Comparison of ENCODE assay signal across 17 cellular contexts in the genomic region with DNA sequence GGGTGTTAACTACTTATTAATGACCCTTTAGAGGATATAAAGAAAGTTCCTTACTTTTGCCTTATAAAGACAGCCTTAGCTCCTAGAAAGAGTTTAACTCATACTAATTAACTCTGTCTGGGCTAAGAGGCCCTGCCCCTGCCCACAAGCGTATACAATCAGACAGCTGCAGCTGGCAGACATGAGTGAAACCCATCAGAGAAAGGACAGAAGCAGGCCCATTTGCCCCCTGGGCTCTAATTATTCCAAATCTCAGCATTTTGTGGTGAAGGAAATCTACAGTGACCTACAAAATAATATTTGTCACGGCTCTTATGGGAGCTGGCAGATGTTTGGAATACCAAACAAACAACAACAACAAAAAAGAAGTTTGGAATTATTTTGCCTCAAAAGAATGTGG.
DNase-seq lines count a peak whose midpoint lies in the region; ATAC-seq and TF ChIP-seq lines count a peak whose summit lies in the region.
"Had no signal": no experiment of that assay in that cellular context is flagged by ENCODE, and none has a peak within 500 bp of the region (broad histone marks: within the 10 kb centered on the region; RNA-seq: fewer than 3 reads in every experiment).

No MANE protein-coding gene starts in this region.

- no peaks in the 10 kb centered on the region for H3K36me3 ChIP-seq in SJCRH30
- peaks cover 0 to 11% (median 4%) of the 10 kb centered on the region in 5 donors for H3K36me3 ChIP-seq in subcutaneous abdominal adipose tissue (ENCODE audit: control insufficient read depth in 5 of 5, insufficient read depth in 5 of 5, low read length in 5 of 5)
- H3K36me3 ChIP-seq in transverse colon, result no peaks in the 10 kb centered on the region
- H3K36me3 ChIP-seq in osteoblast (ENCODE audit: insufficient read depth, low read length), result no peaks in the 10 kb centered on the region

- H3K4me1 ChIP-seq in SJCRH30 (peaks cover 33% of the 10 kb centered on the region), subcutaneous abdominal adipose tissue (ENCODE audit: control insufficient read depth in 5 of 5, insufficient read depth in 5 of 5, low read length in 5 of 5) (peaks cover 0 to 6% (median 0%) of the 10 kb centered on the region in 5 donors), transverse colon (no peaks in the 10 kb centered on the region), osteoblast (ENCODE audit: insufficient read depth, low read length) (no peaks in the 10 kb centered on the region)

- H3K79me2 ChIP-seq in osteoblast (ENCODE audit: insufficient read depth, low read length), result no peaks in the 10 kb centered on the region

- H3K4me3 ChIP-seq in SJCRH30 (no peak overlapping the region), subcutaneous abdominal adipose tissue (ENCODE audit: low read depth in 1 of 5, low read length in 5 of 5) (no peak overlapping the region), transverse colon (no peak overlapping the region), osteoblast (ENCODE audit: insufficient read depth, low read length) (no peak overlapping the region)

- H2AFZ ChIP-seq in osteoblast (ENCODE audit: low read length), result no peak overlapping the region

- TF ChIP-seq EP300 in transverse colon (IDR thresholded peaks at IDR 0.05; ENCODE audit: low read depth), result no peak

- no peak overlapping the region for H3K4me2 ChIP-seq in osteoblast (ENCODE audit: insufficient read depth, low read length)

- no peak for ATAC-seq in HG02678 (IDR thresholded peaks at IDR 0.05; ENCODE audit: unreplicated experiment)

- H3K27ac ChIP-seq in SJCRH30 (peak overlapping the region; percentile 89), subcutaneous abdominal adipose tissue (ENCODE audit: low read depth, low read length) (peak overlapping the region; percentile 26), transverse colon (no peak overlapping the region), osteoblast (ENCODE audit: low read depth, low read length) (no peak overlapping the region)

- H3K9me3 ChIP-seq in SJCRH30 (replicated peaks), result no peaks in the 10 kb centered on the region
- no peaks in the 10 kb centered on the region for H3K9me3 ChIP-seq in subcutaneous abdominal adipose tissue (ENCODE audit: control insufficient read depth in 5 of 5, low read length in 5 of 5)
- no peaks in the 10 kb centered on the region for H3K9me3 ChIP-seq in transverse colon
- no peaks in the 10 kb centered on the region for H3K9me3 ChIP-seq in osteoblast (ENCODE audit: low read depth, low read length)

- H3K9ac ChIP-seq in subcutaneous abdominal adipose tissue (ENCODE audit: low read length in 5 of 5), result no peak overlapping the region

- TF ChIP-seq CTCF in transverse colon (IDR thresholded peaks at IDR 0.05) (no peak), osteoblast (IDR thresholded peaks at IDR 0.05; ENCODE audit: extremely low read depth, low read depth, low read length) (no peak)

- H4K20me1 ChIP-seq in osteoblast (ENCODE audit: insufficient read depth, low read length), result no peaks in the 10 kb centered on the region

- intact Hi-C loops in transverse colon (cut with DNase I; ENCODE audit: low total_unique reads), result no loop called here

- TF ChIP-seq POLR2A in transverse colon (IDR thresholded peaks at IDR 0.05), result no peak

- H3K27me3 ChIP-seq in SJCRH30, result no peaks in the 10 kb centered on the region
- H3K27me3 ChIP-seq in subcutaneous abdominal adipose tissue (ENCODE audit: control insufficient read depth in 5 of 5, insufficient read depth in 4 of 5, low read length in 5 of 5), result no peaks in the 10 kb centered on the region
- no peaks in the 10 kb centered on the region for H3K27me3 ChIP-seq in transverse colon
- peaks cover 16% of the 10 kb centered on the region for H3K27me3 ChIP-seq in osteoblast (ENCODE audit: insufficient read depth, low read length)

- DNase-seq in M059J (ENCODE audit: low read depth) (peak; percentile 54), SJCRH30 (peak; percentile 85 to 90), foreskin melanocyte (peak; percentile 39), transverse colon (no peak), osteoblast (ENCODE audit: insufficient read length, low spot score, missing footprints) (no peak)
- DNase-seq in activated naive CD4-positive, alpha-beta T cell (lab: John Stamatoyannopoulos, UW), result no peak
- DNase-seq: C1 segment of cervical spinal cord; Calu3; CD4-positive, alpha-beta memory T cell; COR-L47; DMS53; DMS79 treated with DMSO at 0.1 percent for 48 hours; GF-D8; GOT3; HCEC 1CT had no signal

- 70 to 72% methylated on average over 2 of the region's 2 CpGs for WGBS in transverse colon (ENCODE audit: low coverage in 1 of 2), 2 donors

- in situ Hi-C loops in transverse colon (cut with MboI; ENCODE audit: low pct_ligation_motif_present in 1 of 4, low pct_unique_long_range_greater_than_20kb in 1 of 4, low sequenced_read_pairs in 3 of 4), result no loop called here

Comparison
In these comparisons a context has a peak if more than half of its experiments do, and no peak if none do; other contexts are left out.
1. DNase-seq: peak in M059J (single experiment), SJCRH30 (2 of 2) and foreskin melanocyte (single experiment); none in transverse colon (single experiment), osteoblast (single experiment) and activated naive CD4-positive, alpha-beta T cell (0 of 4).
2. H3K27ac ChIP-seq: peak in SJCRH30 (single experiment) and subcutaneous abdominal adipose tissue (single experiment); none in transverse colon (0 of 4) and osteoblast (single experiment).